11 cellular contexts compared by ENCODE assay signal in genomic region chr5:39194466-39195136, GRCh38. TPM values are rescaled to one million over a fixed set of nuclear protein-coding genes. Genes with fewer than 3 reads are reported as not detected.
DNase-seq lines count a peak whose midpoint lies in the region; ATAC-seq, FAIRE-seq and TF ChIP-seq lines count a peak whose summit lies in the region.
"Had no signal": no experiment of that assay in that cellular context is flagged by ENCODE, and none has a peak within 500 bp of the region (broad histone marks: within the 10 kb centered on the region; RNA-seq: fewer than 3 reads in every experiment).

No MANE protein-coding gene starts in this region.

- DNase-seq in AG09309 (ENCODE audit: low read depth) (peak; percentile 80), HS-5 (ENCODE audit: low read depth) (peak; percentile 81), hepatocyte (ENCODE audit: low spot score) (peak; percentile 58), SK-N-SH (no peak), frontal cortex (ENCODE audit: low spot score in 2 of 2) (no peak)
- no peak for DNase-seq in activated CD4-positive, alpha-beta memory T cell treated with anti-CD3 and anti-CD28 coated beads for 36 hours
- DNase-seq: H7, NCI-H2029 treated with DMSO at 0.1 percent for 48 hours, right cardiac atrium had no signal

- no peak for FAIRE-seq in frontal cortex (lab: Jason Lieb, UNC)

- POLR2A ChIA-PET in activated CD4-positive, alpha-beta memory T cell treated with anti-CD3 and anti-CD28 coated beads for 36 hours (lab: Charles Lee), result interaction anchor here (0.8 to 4.2 kb wide), 12 partner anchors 7 to 30 kb away, joined by 3 to 34 read pairs (median 6); no protein-coding TSS in a partner anchor
- POLR2A ChIA-PET in SK-N-SH (lab: Yijun Ruan, JAX), result no interaction called here

- intact Hi-C loops in activated CD4-positive, alpha-beta memory T cell treated with anti-CD3 and anti-CD28 coated beads for 36 hours (cut with micrococcal nuclease), result loop anchor here (1.0 to 2.0 kb wide), 3 partner anchors 8 to 14 kb away; no protein-coding TSS in a partner anchor

- no peak for ATAC-seq in GM19395 (IDR thresholded peaks at IDR 0.05; ENCODE audit: unreplicated experiment)
- ATAC-seq in GM21619 (IDR thresholded peaks at IDR 0.05; ENCODE audit: unreplicated experiment), result no peak
- ATAC-seq: right cardiac atrium had no signal

- no peaks in the 10 kb centered on the region for H4K20me1 ChIP-seq in hepatocyte (ENCODE audit: insufficient read depth, poor library complexity, severe bottlenecking)
- H4K20me1 ChIP-seq in SK-N-SH (ENCODE audit: insufficient read depth), result no peaks in the 10 kb centered on the region

- H3K36me3 ChIP-seq in hepatocyte (replicated peaks; ENCODE audit: insufficient read depth, low read depth) (no peaks in the 10 kb centered on the region), SK-N-SH (replicated peaks in 1 of 2; ENCODE audit: control insufficient read depth in 1 of 2, insufficient read depth in 2 of 2, low read length in 1 of 2) (no peaks in the 10 kb centered on the region)

- TF ChIP-seq EP300 in SK-N-SH (IDR thresholded peaks at IDR 0.05; ENCODE audit: borderline replicate concordance in 1 of 2, low read depth in 1 of 2, low read length in 1 of 2), result no peak

- no peaks in the 10 kb centered on the region for H3F3A ChIP-seq in SK-N-SH (replicated peaks; ENCODE audit: insufficient read depth)

- peak overlapping the region; percentile 75 for H3K4me3 Mint-ChIP-seq in activated CD4-positive, alpha-beta memory T cell treated with anti-CD3 and anti-CD28 coated beads for 36 hours

- H3K4me3 ChIP-seq in AG09309 (ENCODE audit: control insufficient read depth, low read depth, low read length), result no peak overlapping the region
- no peak overlapping the region for H3K4me3 ChIP-seq in hepatocyte
- H3K4me3 ChIP-seq in SK-N-SH (ENCODE audit: low read depth in 2 of 2, low read length in 1 of 2), result no peak overlapping the region

- H3K27ac ChIP-seq in hepatocyte (no peak overlapping the region), SK-N-SH (ENCODE audit: low read depth in 2 of 2, low read length in 1 of 2) (no peak overlapping the region)

- peaks cover 8% of the 10 kb centered on the region for H3K36me3 Mint-ChIP-seq in activated CD4-positive, alpha-beta memory T cell treated with anti-CD3 and anti-CD28 coated beads for 36 hours

- H2AFZ ChIP-seq in hepatocyte (no peak overlapping the region), SK-N-SH (ENCODE audit: low read depth) (no peak overlapping the region)

- CTCF ChIA-PET in activated CD4-positive, alpha-beta memory T cell treated with anti-CD3 and anti-CD28 coated beads for 36 hours (lab: Charles Lee), result interaction anchor here (1.2 to 8.7 kb wide), 11 partner anchors 8 to 41 kb away, joined by 3 to 75 read pairs (median 5); partner anchors contain the start of gene FYB1
- CTCF ChIA-PET in SK-N-SH (lab: Yijun Ruan, JAX), result interaction anchor here (1.4 to 2.4 kb wide), 2 partner anchors 23 kb away, joined by 4 to 11 read pairs; no protein-coding TSS in a partner anchor

- H3K27me3 ChIP-seq in hepatocyte, result no peaks in the 10 kb centered on the region
- peaks cover 68% of the 10 kb centered on the region for H3K27me3 ChIP-seq in SK-N-SH (ENCODE audit: insufficient read depth)

- H3K27ac Mint-ChIP-seq in activated CD4-positive, alpha-beta memory T cell treated with anti-CD3 and anti-CD28 coated beads for 36 hours, result peak overlapping the region; percentile 91

- H3K27me3 Mint-ChIP-seq in activated CD4-positive, alpha-beta memory T cell treated with anti-CD3 and anti-CD28 coated beads for 36 hours, result no peaks in the 10 kb centered on the region

- no peak overlapping the region for H3K4me2 ChIP-seq in hepatocyte
- no peak overlapping the region for H3K4me2 ChIP-seq in SK-N-SH

- TF ChIP-seq RAD21 in SK-N-SH (IDR thresholded peaks at IDR 0.05; ENCODE audit: low read length), result no peak

- H3K4me1 ChIP-seq in hepatocyte (ENCODE audit: insufficient read depth), result peaks cover 5% of the 10 kb centered on the region
- H3K4me1 ChIP-seq in SK-N-SH (ENCODE audit: control insufficient read depth in 1 of 2, insufficient read depth in 2 of 2, low read depth in 1 of 2, low read length in 1 of 2), result no peaks in the 10 kb centered on the region

- no peak overlapping the region for H3K9ac ChIP-seq in SK-N-SH

- peaks cover 66% of the 10 kb centered on the region for H3K4me1 Mint-ChIP-seq in activated CD4-positive, alpha-beta memory T cell treated with anti-CD3 and anti-CD28 coated beads for 36 hours (ENCODE audit: low read depth)

- H3K9me3 ChIP-seq in hepatocyte (ENCODE audit: low read depth), result no peaks in the 10 kb centered on the region
- H3K9me3 ChIP-seq in SK-N-SH, result no peaks in the 10 kb centered on the region

- H3K9me3 Mint-ChIP-seq in activated CD4-positive, alpha-beta memory T cell treated with anti-CD3 and anti-CD28 coated beads for 36 hours, result no peaks in the 10 kb centered on the region

- WGBS in hepatocyte (ENCODE audit: low lambda C conversion rate, missing lambda C conversion rate), result 57% methylated on average over 11 of the region's 11 CpGs
- WGBS in SK-N-SH (ENCODE audit: low lambda C conversion rate), result 7% methylated on average over 11 of the region's 11 CpGs

- H3K9me2 ChIP-seq in hepatocyte (replicated peaks; ENCODE audit: insufficient read depth) (no peaks in the 10 kb centered on the region), SK-N-SH (no peaks in the 10 kb centered on the region)

- TF ChIP-seq CTCF in AG09309 (IDR thresholded peaks at IDR 0.05; ENCODE audit: control insufficient read depth, insufficient read depth, low read depth, low read length, missing control alignments), result no peak
- TF ChIP-seq CTCF in hepatocyte (IDR thresholded peaks at IDR 0.05; ENCODE audit: poor library complexity), result no peak
- TF ChIP-seq CTCF in SK-N-SH (IDR thresholded peaks at IDR 0.05), result no peak

- H3K79me2 ChIP-seq in hepatocyte (no peaks in the 10 kb centered on the region), SK-N-SH (ENCODE audit: insufficient read depth) (no peaks in the 10 kb centered on the region)

TF ChIP-seq in SK-N-SH, 30 proteins besides CTCF, POLR2A, EP300 and RAD21 (continues in another document):
- no peak for TF ChIP-seq CHD2 (IDR thresholded peaks at IDR 0.05; ENCODE audit: low read length, partially characterized antibody)
- TF ChIP-seq ZBTB33 (IDR thresholded peaks at IDR 0.05; ENCODE audit: borderline replicate concordance, low read depth), result no peak
- no peak for TF ChIP-seq USF2 (IDR thresholded peaks at IDR 0.05; ENCODE audit: borderline replicate concordance, low read depth, low read length)
- no peak for TF ChIP-seq GATA2 (CRISPR knock-in tag; IDR thresholded peaks at IDR 0.05)
- no peak for TF ChIP-seq REST (IDR thresholded peaks at IDR 0.05; ENCODE audit: low read depth, low read length)
- no peak for TF ChIP-seq RCOR1 (IDR thresholded peaks at IDR 0.05; ENCODE audit: low read length)
- TF ChIP-seq RXRA (IDR thresholded peaks at IDR 0.05; ENCODE audit: borderline replicate concordance, low read depth), result no peak
- no peak for TF ChIP-seq RFX5 (IDR thresholded peaks at IDR 0.05; ENCODE audit: low read length)

RNA-seq across cellular contexts. Expression of gene FYB1, which starts 24.8 kb away (rescaled TPM):
- 100 to 1,000 TPM; 105 to 106 TPM for total RNA-seq in activated CD4-positive, alpha-beta memory T cell treated with anti-CD3 and anti-CD28 coated beads for 36 hours
- 2.4 and 2.6 TPM in 2 replicates for total RNA-seq in hepatocyte
- 1.1 and 1.2 TPM in 2 replicates for polyA plus RNA-seq in hepatocyte
- polyA plus RNA-seq in SK-N-SH (2012; rRNA removed), result not detected in 2 replicates
- not detected in 2 replicates for polyA plus RNA-seq in SK-N-SH (2012; cell fraction: cytosol; rRNA removed)
- not detected in 2 replicates for polyA plus RNA-seq in SK-N-SH (2012; cell fraction: nucleus; rRNA removed)
- total RNA-seq in frontal cortex, result 1.6 TPM
- total RNA-seq: H7 had no signal

Comparison
In these comparisons a context has a peak if more than half of its experiments do, and no peak if none do; other contexts are left out.
1. DNase-seq: peak in AG09309 (single experiment), HS-5 (single experiment) and hepatocyte (single experiment); none in activated CD4-positive, alpha-beta memory T cell treated with anti-CD3 and anti-CD28 coated beads for 36 hours (single experiment), SK-N-SH (single experiment) and frontal cortex (0 of 2).
2. RNA of gene FYB1, which starts 24.8 kb away (total RNA-seq): 105 to 106 TPM in activated CD4-positive, alpha-beta memory T cell treated with anti-CD3 and anti-CD28 coated beads for 36 hours; 2.4 to 2.6 TPM in hepatocyte and 1.6 TPM in frontal cortex (single experiment); every median in the first group is over 10 times any median in the second.